2 cellular contexts compared by ENCODE assay signal in genomic region chr3:50628601-50629000, GRCh38.
A peak's percentile ranks its signal among the peaks of the same experiment; 100 is the strongest.
TF ChIP-seq lines count a peak whose summit lies in the region.

No MANE protein-coding gene starts in this region.

TF ChIP-seq in HEK293, 187 proteins besides CTCF, POLR2A, EP300 and RAD21:
- TF ChIP-seq MEIS1 (CRISPR knock-in tag; IDR thresholded peaks at IDR 0.05; ENCODE audit: borderline replicate concordance) (no peak), ATF2 (tag by site-specific recombination; IDR thresholded peaks at IDR 0.05; ENCODE audit: low read depth) (no peak), ZNF266 (tag by site-specific recombination; IDR thresholded peaks at IDR 0.05; ENCODE audit: low read depth) (no peak), MYNN (tag by site-specific recombination; IDR thresholded peaks at IDR 0.05; ENCODE audit: borderline replicate concordance) (no peak), ZNF521 (tag by site-specific recombination; IDR thresholded peaks at IDR 0.05) (no peak), ZNF629 (tag by site-specific recombination; IDR thresholded peaks at IDR 0.05) (no peak), HOXC10 (CRISPR knock-in tag; IDR thresholded peaks at IDR 0.05) (no peak), ZFHX2 (tag by site-specific recombination; conservative IDR thresholded peaks at IDR 0.05) (peak; percentile 67), EGR2 (tag by site-specific recombination; IDR thresholded peaks at IDR 0.05; ENCODE audit: low read depth) (peak; percentile 78)

TF ChIP-seq in SK-N-SH, 30 proteins besides CTCF, POLR2A, EP300 and RAD21:
- TF ChIP-seq RCOR1 (IDR thresholded peaks at IDR 0.05; ENCODE audit: low read length) = no peak
- TF ChIP-seq MEF2A (IDR thresholded peaks at IDR 0.05; ENCODE audit: borderline replicate concordance, low read depth) = no peak
- TF ChIP-seq NFIC (IDR thresholded peaks at IDR 0.05; ENCODE audit: borderline replicate concordance) = no peak
- no peak for TF ChIP-seq EZH2phosphoT487 (IDR thresholded peaks at IDR 0.05; ENCODE audit: borderline replicate concordance, low read depth)
- no peak for TF ChIP-seq IRF3 (IDR thresholded peaks at IDR 0.05; ENCODE audit: low read depth, low read length)
- TF ChIP-seq YY1 (IDR thresholded peaks at IDR 0.05; ENCODE audit: low read depth) = no peak
- no peak for TF ChIP-seq FOXJ3 (CRISPR knock-in tag; IDR thresholded peaks at IDR 0.05)
- TF ChIP-seq NRF1 (IDR thresholded peaks at IDR 0.05; ENCODE audit: low read depth, low read length) = no peak
- no peak for TF ChIP-seq ZBTB33 (IDR thresholded peaks at IDR 0.05; ENCODE audit: borderline replicate concordance, low read depth)
- no peak for TF ChIP-seq GATA2 (CRISPR knock-in tag; IDR thresholded peaks at IDR 0.05)
- no peak for TF ChIP-seq MXI1 (IDR thresholded peaks at IDR 0.05; ENCODE audit: low read depth, low read length)
- TF ChIP-seq SIN3A (IDR thresholded peaks at IDR 0.05; ENCODE audit: borderline replicate concordance, low read depth, low read length) = no peak
- TF ChIP-seq PBX3 (IDR thresholded peaks at IDR 0.05) = no peak
- TF ChIP-seq GABPA (IDR thresholded peaks at IDR 0.05; ENCODE audit: low read depth) = no peak
TF ChIP-seq in SK-N-SH: peak in this region for 0.
